In genomic region chr4:113851816-113852215, GRCh38 we compare ENCODE assay signal across 1 cellular context.
TF ChIP-seq lines count a peak whose summit lies in the region.

No MANE protein-coding gene starts in this region.

TF ChIP-seq in HepG2, 621 proteins besides CTCF, POLR2A, EP300 and RAD21 (continued from another document):
- TF ChIP-seq, protein P1, sequence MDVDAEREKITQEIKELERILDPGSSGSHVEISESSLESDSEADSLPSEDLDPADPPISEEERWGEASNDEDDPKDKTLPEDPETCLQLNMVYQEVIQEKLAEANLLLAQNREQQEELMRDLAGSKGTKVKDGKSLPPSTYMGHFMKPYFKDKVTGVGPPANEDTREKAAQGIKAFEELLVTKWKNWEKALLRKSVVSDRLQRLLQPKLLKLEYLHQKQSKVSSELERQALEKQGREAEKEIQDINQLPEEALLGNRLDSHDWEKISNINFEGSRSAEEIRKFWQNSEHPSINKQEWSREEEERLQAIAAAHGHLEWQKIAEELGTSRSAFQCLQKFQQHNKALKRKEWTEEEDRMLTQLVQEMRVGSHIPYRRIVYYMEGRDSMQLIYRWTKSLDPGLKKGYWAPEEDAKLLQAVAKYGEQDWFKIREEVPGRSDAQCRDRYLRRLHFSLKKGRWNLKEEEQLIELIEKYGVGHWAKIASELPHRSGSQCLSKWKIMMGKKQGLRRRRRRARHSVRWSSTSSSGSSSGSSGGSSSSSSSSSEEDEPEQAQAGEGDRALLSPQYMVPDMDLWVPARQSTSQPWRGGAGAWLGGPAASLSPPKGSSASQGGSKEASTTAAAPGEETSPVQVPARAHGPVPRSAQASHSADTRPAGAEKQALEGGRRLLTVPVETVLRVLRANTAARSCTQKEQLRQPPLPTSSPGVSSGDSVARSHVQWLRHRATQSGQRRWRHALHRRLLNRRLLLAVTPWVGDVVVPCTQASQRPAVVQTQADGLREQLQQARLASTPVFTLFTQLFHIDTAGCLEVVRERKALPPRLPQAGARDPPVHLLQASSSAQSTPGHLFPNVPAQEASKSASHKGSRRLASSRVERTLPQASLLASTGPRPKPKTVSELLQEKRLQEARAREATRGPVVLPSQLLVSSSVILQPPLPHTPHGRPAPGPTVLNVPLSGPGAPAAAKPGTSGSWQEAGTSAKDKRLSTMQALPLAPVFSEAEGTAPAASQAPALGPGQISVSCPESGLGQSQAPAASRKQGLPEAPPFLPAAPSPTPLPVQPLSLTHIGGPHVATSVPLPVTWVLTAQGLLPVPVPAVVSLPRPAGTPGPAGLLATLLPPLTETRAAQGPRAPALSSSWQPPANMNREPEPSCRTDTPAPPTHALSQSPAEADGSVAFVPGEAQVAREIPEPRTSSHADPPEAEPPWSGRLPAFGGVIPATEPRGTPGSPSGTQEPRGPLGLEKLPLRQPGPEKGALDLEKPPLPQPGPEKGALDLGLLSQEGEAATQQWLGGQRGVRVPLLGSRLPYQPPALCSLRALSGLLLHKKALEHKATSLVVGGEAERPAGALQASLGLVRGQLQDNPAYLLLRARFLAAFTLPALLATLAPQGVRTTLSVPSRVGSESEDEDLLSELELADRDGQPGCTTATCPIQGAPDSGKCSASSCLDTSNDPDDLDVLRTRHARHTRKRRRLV (CRISPR knock-in tag; IDR thresholded peaks at IDR 0.05), result no peak
